Comparison of ENCODE assay signal across 27 cellular contexts in genomic region chr10:1873916-1874315, GRCh38.
"Had no signal": no experiment of that assay in that cellular context is flagged by ENCODE, and none has a peak within 500 bp of the region (broad histone marks: within the 10 kb centered on the region; RNA-seq: fewer than 3 reads in every experiment).

No MANE protein-coding gene starts in this region.

- ATAC-seq: heart right ventricle; left ventricle myocardium superior; lower lobe of right lung; naive thymus-derived CD8-positive, alpha-beta T cell; sciatic nerve; stimulated activated effector memory CD8-positive, alpha-beta T cell treated with anti-CD3 and anti-CD28 coated beads, Interleukin-12 subunit alpha, Interleukin-12 subunit beta, amount 100 ng/mL, for 72 hours had no signal

- H3K36me3 ChIP-seq: esophagus squamous epithelium, heart right ventricle, lower lobe of right lung, prostate gland, right atrium auricular region, stomach, thyroid gland, vagina had no signal

- H3K27ac ChIP-seq: esophagus squamous epithelium, heart right ventricle, lower lobe of right lung, prostate gland, right atrium auricular region, stomach, thyroid gland, vagina had no signal

- H3K27me3 ChIP-seq: esophagus squamous epithelium, right atrium auricular region, thyroid gland, vagina had no signal

- H3K9me3 Mint-ChIP-seq: stimulated activated effector memory CD8-positive, alpha-beta T cell treated with anti-CD3 and anti-CD28 coated beads, Interleukin-12 subunit alpha, Interleukin-12 subunit beta, amount 100 ng/mL, for 72 hours had no signal

- H3K9me3 ChIP-seq: esophagus squamous epithelium, lower lobe of right lung, prostate gland, thyroid gland, vagina had no signal

- H3K36me3 Mint-ChIP-seq: immature natural killer cell; naive thymus-derived CD8-positive, alpha-beta T cell; stimulated activated effector memory CD8-positive, alpha-beta T cell treated with anti-CD3 and anti-CD28 coated beads, Interleukin-12 subunit alpha, Interleukin-12 subunit beta, amount 100 ng/mL, for 72 hours had no signal

- DNase-seq: dermis blood vessel endothelial cell; effector memory CD4-positive, alpha-beta T cell; esophagus squamous epithelium; foreskin melanocyte; glutamatergic neuron; heart right ventricle; hypothalamus; immature natural killer cell; islet precursor cell; kidney glomerular epithelial cell; left ventricle myocardium superior; lower lobe of right lung; naive thymus-derived CD8-positive, alpha-beta T cell; nephron progenitor cell; nucleus accumbens; stimulated activated CD4-positive, alpha-beta T cell treated with anti-CD3 and anti-CD28 coated beads, Interleukin-2, amount 100 ng/mL, for 24 hours; stimulated activated CD4-positive, alpha-beta T cell treated with anti-CD3 and anti-CD28 coated beads, Interleukin-4, amount 100 ng/mL, for 24 hours; stimulated activated naive CD4-positive, alpha-beta T cell treated with Interleukin-2 at 50 U/mL for 16 hours; stomach; thyroid gland; trophoblast cell had no signal

- H3K4me1 Mint-ChIP-seq: immature natural killer cell; nephron progenitor cell; stimulated activated effector memory CD8-positive, alpha-beta T cell treated with anti-CD3 and anti-CD28 coated beads, Interleukin-12 subunit alpha, Interleukin-12 subunit beta, amount 100 ng/mL, for 72 hours had no signal

- H3K4me3 Mint-ChIP-seq: immature natural killer cell; naive thymus-derived CD8-positive, alpha-beta T cell; nephron progenitor cell; stimulated activated effector memory CD8-positive, alpha-beta T cell treated with anti-CD3 and anti-CD28 coated beads, Interleukin-12 subunit alpha, Interleukin-12 subunit beta, amount 100 ng/mL, for 72 hours had no signal

- H3K4me3 ChIP-seq: esophagus squamous epithelium, heart right ventricle, lower lobe of right lung, prostate gland, right atrium auricular region, stomach, thyroid gland, vagina had no signal

- H3K4me1 ChIP-seq: esophagus squamous epithelium, heart right ventricle, lower lobe of right lung, prostate gland, right atrium auricular region, stomach, thyroid gland, vagina had no signal

- H3K27ac Mint-ChIP-seq: immature natural killer cell; naive thymus-derived CD8-positive, alpha-beta T cell; nephron progenitor cell; stimulated activated effector memory CD8-positive, alpha-beta T cell treated with anti-CD3 and anti-CD28 coated beads, Interleukin-12 subunit alpha, Interleukin-12 subunit beta, amount 100 ng/mL, for 72 hours had no signal

- FAIRE-seq: endothelial cell of umbilical vein had no signal
